ENCODE assay signal across 26 cellular contexts in genomic region chr3:1591327-1592028, GRCh38.
"Had no signal": no experiment of that assay in that cellular context is flagged by ENCODE, and none has a peak within 500 bp of the region (broad histone marks: within the 10 kb centered on the region; RNA-seq: fewer than 3 reads in every experiment).

No MANE protein-coding gene starts in this region.

- ATAC-seq: naive thymus-derived CD4-positive, alpha-beta T cell; natural killer cell treated with Interleukin-12 subunit alpha and Interleukin-12 subunit beta and Interleukin-15 and Interleukin-18, amount 100 ng/mL, for 72 hours; right cardiac atrium; sciatic nerve; stimulated activated naive B cell treated with anti-CD40 and anti-IgM and Interleukin-4, amounts not matched to agents 10 μg/mL and 1 μg/mL and 100 μg/mL, for 72 hours; stimulated activated naive CD8-positive, alpha-beta T cell treated with anti-CD3 and anti-CD28 coated beads, Interleukin-15, Interleukin-2, amounts not matched to agents 100 U/mL and 50 U/mL, for 24 hours; upper lobe of right lung had no signal

- H3K4me1 ChIP-seq: left ventricle myocardium inferior, prostate gland, stomach, testis, tibial artery, upper lobe of right lung had no signal

- H3K9me3 ChIP-seq: ovary, prostate gland, testis, upper lobe of right lung had no signal

- H3K4me3 ChIP-seq: left ventricle myocardium inferior, lung, ovary, prostate gland, skin epidermis, stomach, testis, tibial artery, upper lobe of right lung had no signal

- FAIRE-seq: keratinocyte, urothelium cell line had no signal

- H3K27me3 ChIP-seq: ovary, stomach, testis, tibial artery, upper lobe of right lung had no signal

- H3K36me3 ChIP-seq: left ventricle myocardium inferior, ovary, prostate gland, stomach, tibial artery, upper lobe of right lung had no signal

- DNase-seq: hippocampal formation; kidney glomerular epithelial cell; left ventricle myocardium inferior; mesendoderm; naive thymus-derived CD4-positive, alpha-beta T cell; ovary; retina; right cardiac atrium; stimulated activated CD4-positive, alpha-beta T cell treated with anti-CD3 and anti-CD28 coated beads, Interleukin-12 subunit alpha, Interleukin-12 subunit beta, amount 100 ng/mL, for 4 hours; stimulated activated CD4-positive, alpha-beta T cell treated with anti-CD3 and anti-CD28 coated beads, Interleukin-15, amount 100 ng/mL, for 24 hours; stimulated activated CD4-positive, alpha-beta T cell treated with anti-CD3 and anti-CD28 coated beads, Interleukin-2, amount 100 ng/mL, for 24 hours; stimulated activated CD4-positive, alpha-beta T cell treated with anti-CD3 and anti-CD28 coated beads, Interleukin-4, amount 100 ng/mL, for 1 hour; stimulated activated naive B cell treated with anti-CD40 and anti-IgM and Interleukin-4, amounts not matched to agents 10 μg/mL and 1 μg/mL and 100 μg/mL, for 72 hours; stimulated activated naive CD8-positive, alpha-beta T cell treated with anti-CD3 and anti-CD28 coated beads, Interleukin-15, Interleukin-2, amounts not matched to agents 100 U/mL and 50 U/mL, for 24 hours; stomach; testis; tibial artery; trophoblast cell; upper lobe of right lung had no signal

- H3K27ac ChIP-seq: left ventricle myocardium inferior, ovary, prostate gland, skin epidermis, stomach, testis, tibial artery, upper lobe of right lung had no signal
